Comparison of ENCODE assay signal across 8 cellular contexts in the genomic region with DNA sequence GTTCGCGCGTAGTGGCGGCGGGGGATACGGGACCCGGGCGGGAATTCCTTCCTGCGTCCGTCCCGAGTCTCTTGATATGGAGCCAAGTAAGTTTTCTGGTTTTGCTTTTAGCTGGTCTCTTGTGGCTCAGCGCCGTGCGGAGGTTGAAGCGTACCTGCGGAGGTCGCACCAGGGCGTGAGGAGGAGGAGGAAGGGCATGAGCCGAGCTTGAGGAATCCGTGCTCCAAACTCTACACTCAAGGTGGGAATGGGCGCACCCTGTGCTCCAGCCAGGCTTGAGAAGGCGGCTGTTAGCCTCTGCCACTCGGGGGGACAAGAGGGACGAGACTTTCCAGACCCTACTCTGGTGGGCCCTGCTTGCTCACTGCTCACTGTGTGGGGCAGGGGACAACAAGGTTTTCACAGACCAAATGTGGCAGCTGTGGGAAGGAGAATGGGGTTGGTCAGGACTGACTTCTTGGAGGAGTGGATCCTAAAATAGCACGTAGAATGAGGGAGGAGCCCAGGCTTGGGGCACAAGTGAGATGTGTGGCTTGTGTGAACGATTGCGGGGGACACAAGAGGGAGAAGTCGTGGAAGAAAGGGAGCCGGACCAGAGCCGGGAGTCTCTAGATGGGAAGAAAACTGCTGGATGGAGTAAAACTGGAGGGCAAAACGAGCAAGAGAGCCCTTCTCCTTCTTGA. TPM values are rescaled to one million over a fixed set of nuclear protein-coding genes. Genes with fewer than 3 reads are reported as not detected.
DNase-seq lines count a peak whose midpoint lies in the region; ATAC-seq, FAIRE-seq and TF ChIP-seq lines count a peak whose summit lies in the region.

No MANE protein-coding gene starts in this region.

- H3K4me2 ChIP-seq in GM12878 (ENCODE audit: control insufficient read depth, insufficient read depth): peak overlapping the region; percentile 97

- BruUV-seq in GM12878 (replicated peaks; lab: Mats Ljungman, UMichigan): TSS peak; percentile 77

- H2AFZ ChIP-seq in GM12878 (ENCODE audit: control insufficient read depth, low read depth, low read length): peak overlapping the region; percentile 98

- ATAC-seq in HG03175 (IDR thresholded peaks at IDR 0.05; ENCODE audit: unreplicated experiment): peak; percentile 2
- peak; percentile 5 for ATAC-seq in GM12878
- ATAC-seq in memory B cell (ENCODE audit: low read depth): no peak
- ATAC-seq in GM21526 (IDR thresholded peaks at IDR 0.05; ENCODE audit: low FRiP score, unreplicated experiment): no peak

- RAD21 ChIA-PET in GM12878 (lab: Charles Lee; ENCODE audit: unreplicated experiment): interaction anchor here (0.9 to 5.4 kb wide), 12 partner anchors 11 to 53 kb away, joined by 3 to 35 read pairs (median 4); partner anchors contain the start of gene NR4A1

- TF ChIP-seq EP300 in GM12878 (IDR thresholded peaks at IDR 0.05; ENCODE audit: borderline replicate concordance in 1 of 2, control insufficient read depth in 1 of 2, low read depth in 2 of 2, low read length in 2 of 2): no peak

- intact Hi-C loops in GM12878 (cut with micrococcal nuclease; ENCODE audit: unreplicated experiment): no loop called here

- 2% methylated on average over 28 of the region's 31 CpGs for WGBS in GM12878 (ENCODE audit: insufficient coverage, insufficient replicate concordance, low lambda C conversion rate, missing lambda C conversion rate)

- no peak for TF ChIP-seq RAD21 in GM12878 (IDR thresholded peaks at IDR 0.05; ENCODE audit: insufficient read depth, low read depth, low read length)

- DNase-seq in BJ (ENCODE audit: low read depth) (no peak), GM12878 (ENCODE audit: low read depth, low spot score) (no peak), memory B cell (ENCODE audit: low spot score in 2 of 2) (no peak), UCSD-AML1 (lab: John Stamatoyannopoulos, UW; ENCODE audit: unreplicated experiment) (no peak), amygdala (lab: John Stamatoyannopoulos, UW) (no peak), NCI-H82 (lab: John Stamatoyannopoulos, UW) (no peak)

- peak overlapping the region; percentile 86 for H3K9ac ChIP-seq in GM12878 (ENCODE audit: control insufficient read depth, insufficient read depth, low read length)

- H3K36me3 Mint-ChIP-seq in memory B cell: peaks cover 17% of the 10 kb centered on the region

- peak overlapping the region; percentile 97 for H3K27ac Mint-ChIP-seq in memory B cell

- H3K27me3 Mint-ChIP-seq in memory B cell: peaks cover 3% of the 10 kb centered on the region

- no peak; the same call in 1 of the 2 replicates for TF ChIP-seq POLR2A in GM12878 (IDR thresholded peaks at IDR 0.05; ENCODE audit: low read depth, low read length)

- CTCF ChIA-PET in BJ (lab: Yijun Ruan, JAX) (interaction anchor here (0.9 to 25.8 kb wide), 13 partner anchors 8 to 67 kb away, joined by 4 to 974 read pairs (median 7); partner anchors contain the start of genes NR4A1 and SMIM41), GM12878 (lab: Yijun Ruan, JAX) (interaction anchor here (0.9 to 15.1 kb wide), 13 partner anchors 11 to 51 kb away, joined by 3 to 208 read pairs (median 7); partner anchors contain the start of gene NR4A1)

- H3K4me3 Mint-ChIP-seq in memory B cell: peak overlapping the region; percentile 94

- in situ Hi-C loops in GM12878 (cut with MboI): no loop called here

- H3K79me2 ChIP-seq in GM12878 (ENCODE audit: control insufficient read depth, insufficient read depth, low read length): peaks cover 41% of the 10 kb centered on the region

- H3K27ac ChIP-seq in GM12878 (ENCODE audit: control insufficient read depth, insufficient read depth): peak overlapping the region; percentile 95

- SMC1A ChIA-PET in GM12878 (lab: Charles Lee; ENCODE audit: uncharacterized antibody, unreplicated experiment): interaction anchor here (0.7 to 6.0 kb wide), 11 partner anchors 10 to 45 kb away, joined by 3 to 46 read pairs (median 7); partner anchors contain the start of gene NR4A1

- no peak for FAIRE-seq in GM12878 (lab: Jason Lieb, UNC)

- H3K36me3 ChIP-seq in BJ (ENCODE audit: control insufficient read depth, insufficient read depth, low read length): peaks cover 7% of the 10 kb centered on the region
- peaks cover 0 to 1% of the 10 kb centered on the region in 2 experiments; a peak in 2 of 4 replicates for H3K36me3 ChIP-seq in GM12878 (ENCODE audit: control insufficient read depth in 2 of 2, insufficient read depth in 2 of 2, low read length in 1 of 2)

- no peaks in the 10 kb centered on the region for H3K9me3 ChIP-seq in GM12878 (replicated peaks; ENCODE audit: control insufficient read depth, insufficient read depth, low read length)

- TF ChIP-seq CTCF in BJ (IDR thresholded peaks at IDR 0.05; ENCODE audit: insufficient read depth, low read depth, low read length) (no peak), GM12878 (IDR thresholded peaks at IDR 0.05 in 2 of 3, conservative IDR thresholded peaks at IDR 0.05 in 1 of 3; ENCODE audit: control insufficient read depth in 2 of 3, extremely low read depth in 1 of 3, insufficient read depth in 1 of 3, low read depth in 3 of 3, low read length in 3 of 3) (no peak)

- no peaks in the 10 kb centered on the region for H3K27me3 ChIP-seq in BJ (ENCODE audit: control insufficient read depth, insufficient read depth, low read length)
- H3K27me3 ChIP-seq in GM12878 (replicated peaks in 1 of 2; ENCODE audit: control insufficient read depth in 2 of 2, insufficient read depth in 2 of 2, low read length in 1 of 2): no peaks in the 10 kb centered on the region; a peak in 1 of 4 replicates

- peaks cover 36% of the 10 kb centered on the region for H3K4me1 Mint-ChIP-seq in memory B cell

- H3K4me1 ChIP-seq in GM12878 (ENCODE audit: control insufficient read depth, insufficient read depth, low read length): peaks cover 13% of the 10 kb centered on the region

- H3K4me3 ChIP-seq in BJ (ENCODE audit: low read depth, low read length): peak overlapping the region; percentile 58
- H3K4me3 ChIP-seq in GM12878: peak overlapping the region; percentile 98

- no peaks in the 10 kb centered on the region for H3K9me3 Mint-ChIP-seq in memory B cell

- H4K20me1 ChIP-seq in GM12878 (ENCODE audit: control insufficient read depth, insufficient read depth): no peaks in the 10 kb centered on the region

- POLR2A ChIA-PET in BJ (lab: Charles Lee) (interaction anchor here (0.7 kb wide), 1 partner anchor 9 kb away, joined by 3 read pairs; no protein-coding TSS in a partner anchor), GM12878 (lab: Charles Lee) (interaction anchor here (0.7 to 4.3 kb wide), 10 partner anchors 11 to 50 kb away, joined by 3 to 21 read pairs (median 3); partner anchors contain the start of gene NR4A1)

RNA-seq across cellular contexts. Expression of gene ATG101, which starts 0.6 kb away (rescaled TPM):
- polyA plus RNA-seq in BJ (2011; rRNA removed) (115 and 163 TPM in 2 replicates), GM12878 (2011; rRNA removed) (31.4 and 49.8 TPM in 2 replicates), GM12878 (2014; fragmentation: Illumina TruSeq; extraction: Trizol) (10.4 and 26.0 TPM in 2 replicates), GM12878 (2014; fragmentation: Nextera tagmentation; extraction: Ambion mirVana) (1 to 10 TPM; 2.7 to 5.6 TPM), GM12878 (2014; rRNA removed) (42.7 and 43.1 TPM in 2 replicates), GM12878 (2016; fragmentation: Nextera tagmentation; extraction: Ambion mirVana) (10 to 100 TPM; 34.1 to 40.5 TPM)
- 68.6 and 88.6 TPM in 2 replicates for polyA minus RNA-seq in BJ (2011; rRNA and poly(A)+ RNA removed)
- total RNA-seq in GM12878 (2013; cell fraction: nucleolus; rRNA removed): 13.7 and 15.2 TPM in 2 replicates
- total RNA-seq in GM12878 (2014; rRNA removed) (44.5 and 44.8 TPM in 2 replicates), GM12878 (2014; rRNA removed; fragmentation: Illumina TruSeq; extraction: Trizol) (21.5 and 21.9 TPM in 2 replicates), GM12878 (2021) (33.8 and 36.5 TPM in 2 replicates)
- polyA plus RNA-seq in GM12878 (2011; ENCODE audit: low read depth): 21.8 TPM
- polyA plus RNA-seq in GM12878 (2011; cell fraction: cytosol; rRNA removed): 64.4 and 85.9 TPM in 2 replicates
- 34.2 and 44.8 TPM in 2 replicates for polyA plus RNA-seq in GM12878 (2011; cell fraction: nucleus; rRNA removed)
- polyA plus RNA-seq in GM12878 (2012): 26.6 and 32.8 TPM in 2 replicates
- polyA minus RNA-seq in GM12878 (2011; rRNA and poly(A)+ RNA removed): 48.9 and 54.6 TPM in 2 replicates
- 9.0 and 11.8 TPM in 2 replicates for polyA minus RNA-seq in GM12878 (2011; cell fraction: cytosol; rRNA and poly(A)+ RNA removed)
- 12.6 and 24.2 TPM in 2 replicates for polyA minus RNA-seq in GM12878 (2011; cell fraction: nucleus; rRNA and poly(A)+ RNA removed)

RNA-seq across cellular contexts. Expression of gene SMIM41, which starts 9.1 kb away (rescaled TPM):
- polyA plus RNA-seq in BJ (2011; rRNA removed) (0.05 TPM in 1 of 2 replicates, not detected in the other), GM12878 (2011; rRNA removed) (not detected in 2 replicates), GM12878 (2014; fragmentation: Illumina TruSeq; extraction: Trizol) (not detected in 2 replicates), GM12878 (2014; fragmentation: Nextera tagmentation; extraction: Ambion mirVana) (not detected), GM12878 (2014; rRNA removed) (not detected in 2 replicates), GM12878 (2016; fragmentation: Nextera tagmentation; extraction: Ambion mirVana) (not detected)
- polyA minus RNA-seq in BJ (2011; rRNA and poly(A)+ RNA removed): not detected in 2 replicates
- total RNA-seq in GM12878 (2013; cell fraction: nucleolus; rRNA removed): 0.27 TPM in 1 of 2 replicates, not detected in the other
- total RNA-seq in GM12878 (2014; rRNA removed) (not detected in 2 replicates), GM12878 (2014; rRNA removed; fragmentation: Illumina TruSeq; extraction: Trizol) (not detected in 2 replicates), GM12878 (2021) (0.19 TPM in 1 of 2 replicates, not detected in the other)
- not detected for polyA plus RNA-seq in GM12878 (2011; ENCODE audit: low read depth)
- not detected in 2 replicates for polyA plus RNA-seq in GM12878 (2011; cell fraction: cytosol; rRNA removed)
- polyA plus RNA-seq in GM12878 (2011; cell fraction: nucleus; rRNA removed): not detected in 2 replicates
- polyA plus RNA-seq in GM12878 (2012): not detected in 2 replicates
- not detected in 2 replicates for polyA minus RNA-seq in GM12878 (2011; rRNA and poly(A)+ RNA removed)
- polyA minus RNA-seq in GM12878 (2011; cell fraction: cytosol; rRNA and poly(A)+ RNA removed): not detected in 2 replicates
- polyA minus RNA-seq in GM12878 (2011; cell fraction: nucleus; rRNA and poly(A)+ RNA removed): 0.86 TPM in 1 of 2 replicates, not detected in the other

RNA-seq across cellular contexts. Expression of gene NR4A1, which starts 19.1 kb away (rescaled TPM):
- polyA plus RNA-seq in BJ (2011; rRNA removed): 9.8 and 18.6 TPM in 2 replicates
- 17.9 and 21.8 TPM in 2 replicates for polyA minus RNA-seq in BJ (2011; rRNA and poly(A)+ RNA removed)
- 9.2 and 12.6 TPM in 2 replicates for total RNA-seq in GM12878 (2013; cell fraction: nucleolus; rRNA removed)
- total RNA-seq in GM12878 (2014; rRNA removed): 2.4 and 4.1 TPM in 2 replicates
- total RNA-seq in GM12878 (2014; rRNA removed; fragmentation: Illumina TruSeq; extraction: Trizol): 1.5 and 2.2 TPM in 2 replicates
- total RNA-seq in GM12878 (2021): 7.9 TPM in 2 replicates
- 1.5 TPM for polyA plus RNA-seq in GM12878 (2011; ENCODE audit: low read depth)
- 1.3 and 2.9 TPM in 2 replicates for polyA plus RNA-seq in GM12878 (2011; rRNA removed)
- polyA plus RNA-seq in GM12878 (2011; cell fraction: cytosol; rRNA removed): 5.8 and 7.7 TPM in 2 replicates
- 20.2 and 21.4 TPM in 2 replicates for polyA plus RNA-seq in GM12878 (2011; cell fraction: nucleus; rRNA removed)
- 4.3 and 15.3 TPM in 2 replicates for polyA plus RNA-seq in GM12878 (2012)
- polyA plus RNA-seq in GM12878 (2014; fragmentation: Illumina TruSeq; extraction: Trizol): 1.2 and 2.0 TPM in 2 replicates
- under 1 TPM in 1 of 2 experiments, not detected in 1; 0.05 TPM for polyA plus RNA-seq in GM12878 (2014; fragmentation: Nextera tagmentation; extraction: Ambion mirVana)
- polyA plus RNA-seq in GM12878 (2014; rRNA removed): 5.9 TPM in 2 replicates
- polyA plus RNA-seq in GM12878 (2016; fragmentation: Nextera tagmentation; extraction: Ambion mirVana): 1 to 10 TPM; 1.5 to 1.9 TPM
- 3.7 and 8.3 TPM in 2 replicates for polyA minus RNA-seq in GM12878 (2011; rRNA and poly(A)+ RNA removed)
- polyA minus RNA-seq in GM12878 (2011; cell fraction: cytosol; rRNA and poly(A)+ RNA removed): 6.8 and 7.4 TPM in 2 replicates
- 14.4 and 17.9 TPM in 2 replicates for polyA minus RNA-seq in GM12878 (2011; cell fraction: nucleus; rRNA and poly(A)+ RNA removed)

Comparison
In these comparisons a context has a peak if more than half of its experiments do, and no peak if none do; other contexts are left out.
1. ATAC-seq: peak in HG03175 (single experiment) and GM12878 (single experiment); none in memory B cell (single experiment) and GM21526 (single experiment).